In genomic region chr9:35757527-35758275, GRCh38 we compare ENCODE assay signal across 8 cellular contexts. TPM values are rescaled to one million over a fixed set of nuclear protein-coding genes. Genes with fewer than 3 reads are reported as not detected.
DNase-seq lines count a peak whose midpoint lies in the region; ATAC-seq and TF ChIP-seq lines count a peak whose summit lies in the region.

No MANE protein-coding gene starts in this region.

- peaks cover 0 to 14% of the 10 kb centered on the region in 2 donors for H3K4me1 ChIP-seq in lung (ENCODE audit: control insufficient read depth in 2 of 2, insufficient read depth in 2 of 2, low read length in 2 of 2)

- no peaks in the 10 kb centered on the region for H3K9me3 ChIP-seq in lung (ENCODE audit: control insufficient read depth in 2 of 2, insufficient read depth in 1 of 2, low read length in 1 of 2)

- H3K4me1 Mint-ChIP-seq in type B pancreatic cell (ENCODE audit: unreplicated experiment), result peaks cover 11% of the 10 kb centered on the region

- peak; percentile 68 for ATAC-seq in lung (ENCODE audit: insufficient read depth, low FRiP score)
- ATAC-seq in HG02884 (IDR thresholded peaks at IDR 0.05; ENCODE audit: unreplicated experiment), result no peak

- peaks cover 18% of the 10 kb centered on the region for H3K36me3 Mint-ChIP-seq in type B pancreatic cell

- peak overlapping the region; percentile 95 for H3K4me3 Mint-ChIP-seq in type B pancreatic cell

- H3K4me3 ChIP-seq in GM12875 (ENCODE audit: low read depth, low read length), result peak overlapping the region; percentile 55
- H3K4me3 ChIP-seq in H7 (ENCODE audit: insufficient read depth, low read depth, low read length), result peak overlapping the region; percentile 62
- H3K4me3 ChIP-seq in lung, result peak overlapping the region; percentile 30

- no peaks in the 10 kb centered on the region for H3K9me3 Mint-ChIP-seq in type B pancreatic cell

- H3K27ac ChIP-seq in lung (ENCODE audit: low read depth in 1 of 2, low read length in 1 of 2), result peak overlapping the region; percentile 65 to 91

- DNase-seq in H7 (no peak), NCI-H2196 treated with DMSO at 0.1 percent for 48 hours (lab: John Stamatoyannopoulos, UW; ENCODE audit: unreplicated experiment) (peak; percentile 67), cerebellar cortex (ENCODE audit: low spot score) (peak; percentile 79), lung (ENCODE audit: low spot score) (no peak), type B pancreatic cell (ENCODE audit: extremely low spot score, unreplicated experiment) (no peak), medulla oblongata (ENCODE audit: extremely low spot score) (no peak)

- TF ChIP-seq CTCF in GM12875 (IDR thresholded peaks at IDR 0.05; ENCODE audit: borderline replicate concordance, insufficient read depth, low read depth, low read length) (no peak), lung (IDR thresholded peaks at IDR 0.05; ENCODE audit: control extremely low read depth, extremely low read depth) (no peak), type B pancreatic cell (conservative IDR thresholded peaks at IDR 0.05) (no peak)

- H3K27me3 Mint-ChIP-seq in type B pancreatic cell, result no peaks in the 10 kb centered on the region

- H3K36me3 ChIP-seq in H7 (replicated peaks; ENCODE audit: control insufficient read depth, insufficient read depth, low read length) (peaks cover 10% of the 10 kb centered on the region), lung (ENCODE audit: control insufficient read depth in 2 of 2, insufficient read depth in 2 of 2, low read length in 2 of 2) (peaks cover 8 to 17% of the 10 kb centered on the region in 2 donors)

- H3K27me3 ChIP-seq in H7 (ENCODE audit: control insufficient read depth, insufficient read depth, low read length) (no peaks in the 10 kb centered on the region), lung (ENCODE audit: control insufficient read depth, insufficient read depth) (no peaks in the 10 kb centered on the region)

- H3K27ac Mint-ChIP-seq in type B pancreatic cell, result peak overlapping the region; percentile 93

- 4 to 6% methylated on average over 5 of the region's 5 CpGs for WGBS in lung, 2 donors

RNA-seq across cellular contexts. Expression of gene MSMP, which starts 3.6 kb away (rescaled TPM):
- total RNA-seq in H7 (2014; rRNA removed; shearing (Covaris generic)), result not detected in 2 replicates
- 1 to 10 TPM in 1 of 2 donors, not detected in 1; 1.6 TPM for total RNA-seq in lung
- 1 to 10 TPM in 1 of 2 donors, under 1 TPM in 1; 0.62 to 1.2 TPM for polyA plus RNA-seq in lung
- total RNA-seq in type B pancreatic cell (ENCODE audit: low replicate concordance), result not detected in 2 replicates

RNA-seq across cellular contexts. Expression of gene RGP1, which starts 8.6 kb away (rescaled TPM):
- total RNA-seq in H7 (2014; rRNA removed; shearing (Covaris generic)), result 14.4 and 16.4 TPM in 2 replicates
- total RNA-seq in lung (10 to 100 TPM; 13.0 to 33.2 TPM), type B pancreatic cell (ENCODE audit: low replicate concordance) (35.0 and 35.7 TPM in 2 replicates)
- 10 to 100 TPM; 11.7 to 12.9 TPM for polyA plus RNA-seq in lung

RNA-seq across cellular contexts. Expression of gene GBA2, which starts 8.7 kb away (rescaled TPM):
- total RNA-seq in H7 (2014; rRNA removed; shearing (Covaris generic)), result 75.2 and 85.5 TPM in 2 replicates
- total RNA-seq in lung (10 to 100 TPM; 42.4 to 78.7 TPM), type B pancreatic cell (ENCODE audit: low replicate concordance) (100 and 103 TPM in 2 replicates)
- 10 to 100 TPM; 44.2 to 48.2 TPM for polyA plus RNA-seq in lung

RNA-seq across cellular contexts. Expression of gene CREB3, which starts 25.2 kb away (rescaled TPM):
- 26.0 and 28.6 TPM in 2 replicates for total RNA-seq in H7 (2014; rRNA removed; shearing (Covaris generic))
- total RNA-seq in lung, result 10 to 100 TPM; 25.1 to 43.3 TPM
- polyA plus RNA-seq in lung, result 10 to 100 TPM; 38.7 to 39.0 TPM
- total RNA-seq in type B pancreatic cell (ENCODE audit: low replicate concordance), result 29.1 and 36.4 TPM in 2 replicates

RNA-seq across cellular contexts. Expression of gene TLN1, which starts 25.7 kb away (rescaled TPM):
- 91.2 and 106 TPM in 2 replicates for total RNA-seq in H7 (2014; rRNA removed; shearing (Covaris generic))
- total RNA-seq in lung, result 100 to 1,000 TPM; 206 to 501 TPM
- polyA plus RNA-seq in lung, result 100 to 1,000 TPM in 1 of 2 donors, 10 to 100 TPM in 1; 71.5 to 319 TPM
- total RNA-seq in type B pancreatic cell (ENCODE audit: low replicate concordance), result 136 and 164 TPM in 2 replicates

Comparison
In these comparisons a context has a peak if more than half of its experiments do, and no peak if none do; other contexts are left out.
1. DNase-seq: peak in NCI-H2196 treated with DMSO at 0.1 percent for 48 hours (single experiment) and cerebellar cortex (single experiment); none in H7 (single experiment), lung (single experiment), type B pancreatic cell (single experiment) and medulla oblongata (single experiment).
2. Peak in every context shown above with its lines, with median percentiles within 50 percentile points of each other: H3K4me3 ChIP-seq.